ENCODE assay signal across 37 cellular contexts in the genomic region with DNA sequence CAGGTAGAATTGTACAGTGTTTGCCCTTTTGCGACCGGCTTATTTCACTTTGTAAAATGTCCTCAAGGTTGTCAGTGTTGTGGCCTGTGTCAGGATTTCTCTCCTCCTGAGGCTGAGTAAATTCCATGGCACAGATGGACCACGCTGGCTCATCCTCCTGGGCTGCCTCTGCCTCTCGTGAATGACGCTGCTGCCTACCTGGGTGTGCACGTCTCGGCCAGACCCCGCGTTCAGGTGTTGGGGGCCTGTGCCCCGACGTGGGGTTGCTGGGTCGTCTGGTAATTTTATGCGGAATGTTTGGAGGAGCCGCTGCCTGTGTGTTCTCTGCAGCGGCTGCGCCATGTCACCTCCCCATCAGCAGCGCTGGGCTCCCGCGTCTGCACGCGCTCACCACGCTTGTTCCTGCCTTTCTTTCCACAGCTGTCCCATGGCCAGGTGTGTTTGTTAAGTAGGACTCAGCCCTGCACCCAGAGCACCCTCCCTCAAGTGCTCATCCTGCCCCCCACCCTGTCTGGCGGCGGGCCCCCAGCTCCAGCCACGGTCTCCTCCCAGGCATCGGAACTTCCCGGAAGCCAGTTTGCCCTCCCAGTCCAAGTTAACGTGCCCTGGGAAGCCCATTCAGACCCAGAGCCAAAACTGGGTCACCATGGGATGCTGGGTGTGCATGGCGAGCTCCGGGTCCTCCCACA. TPM values are rescaled to one million over a fixed set of nuclear protein-coding genes. Genes with fewer than 3 reads are reported as not detected.
"Had no signal": no experiment of that assay in that cellular context is flagged by ENCODE, and none has a peak within 500 bp of the region (broad histone marks: within the 10 kb centered on the region; RNA-seq: fewer than 3 reads in every experiment).

No MANE protein-coding gene starts in this region.

- FAIRE-seq: astrocyte, TTC549 had no signal

- H3K27me3 ChIP-seq: body of pancreas, brain microvascular endothelial cell had no signal

- H3K9me3 ChIP-seq: adrenal gland, body of pancreas, breast epithelium had no signal

- H3K36me3 ChIP-seq: adrenal gland, brain microvascular endothelial cell, breast epithelium had no signal

- H3K4me1 ChIP-seq: adrenal gland, body of pancreas, breast epithelium had no signal

- H3K27ac ChIP-seq: adrenal gland, body of pancreas, brain microvascular endothelial cell, breast epithelium, VCaP had no signal

- DNase-seq: activated B cell treated with CpG ODN at 0.5 μM for 24 hours; activated CD4-positive, alpha-beta memory T cell treated with anti-CD3 and anti-CD28 coated beads for 36 hours; activated CD4-positive, alpha-beta T cell treated with anti-CD3 and anti-CD28 coated beads for 4 hours; activated CD4-positive, alpha-beta T cell treated with anti-CD3 and anti-CD28 coated beads, Interleukin-2, amount 10 ng/mL, durations not matched to agents 24 days and 14 days; activated CD4-positive, alpha-beta T cell treated with anti-CD3 and anti-CD28 coated beads, Interleukin-2, amount 50 U/mL, for 1 hour; activated CD4-positive, alpha-beta T cell treated with anti-CD3 and anti-CD28 coated beads, Interleukin-2, amount 50 U/mL, for 4 hours; activated CD4-positive, CD25-positive, alpha-beta regulatory T cell treated with anti-CD3 and anti-CD28 coated beads, Interleukin-2, amount 50 U/mL, for 72 hours; activated CD8-positive, alpha-beta memory T cell treated with anti-CD3 and anti-CD28 coated beads, Interleukin-2, amount 50 U/mL, for 4 hours; activated CD8-positive, alpha-beta T cell treated with anti-CD3 and anti-CD28 coated beads for 36 hours; activated effector memory CD4-positive, alpha-beta T cell treated with anti-CD3 and anti-CD28 coated beads, Interleukin-2, amount 50 U/mL, for 16 hours; activated gamma-delta T cell treated with Interleukin-2 at 50 U/mL for 16 hours; activated naive CD4-positive, alpha-beta T cell; activated naive CD4-positive, alpha-beta T cell treated with anti-CD3 and anti-CD28 coated beads for 36 hours; activated naive CD4-positive, alpha-beta T cell treated with anti-CD3 and anti-CD28 coated beads, Interleukin-2, amount 50 U/mL, for 16 hours; activated naive CD8-positive, alpha-beta T cell treated with anti-CD3 and anti-CD28 coated beads for 36 hours; activated T-cell treated with anti-CD3 and anti-CD28 coated beads for 4 hours; activated T-cell treated with anti-CD3 and anti-CD28 coated beads, Interleukin-2, amount 50 U/mL, for 1 hour; activated T-cell treated with anti-CD3 and anti-CD28 coated beads, Interleukin-2, amount 50 U/mL, for 4 hours; activated T-cell treated with anti-CD3 and anti-CD28 coated beads, Interleukin-2, amount 50 U/mL, for 72 hours; adrenal gland; amniotic stem cell; aorta; body of pancreas; brain microvascular endothelial cell; central memory CD4-positive, alpha-beta T cell; T-cell; T-helper 17 cell had no signal

- H3K4me3 ChIP-seq: adrenal gland, body of pancreas, breast epithelium had no signal

- ATAC-seq: activated CD8-positive, alpha-beta T cell treated with anti-CD3 and anti-CD28 coated beads for 36 hours; activated naive CD4-positive, alpha-beta T cell treated with anti-CD3 and anti-CD28 coated beads, Interleukin-2, amount 50 U/mL, for 72 hours; activated T-cell treated with anti-CD3 and anti-CD28 coated beads, Interleukin-2, amount 50 U/mL, for 4 hours; activated T-cell treated with anti-CD3 and anti-CD28 coated beads, Interleukin-2, amount 50 U/mL, for 72 hours; activated T-helper 17 cell treated with anti-CD3 and anti-CD28 coated beads, Interleukin-2, amount 50 U/mL, for 72 hours; body of pancreas; T-cell; T-helper 17 cell had no signal

RNA-seq across cellular contexts. Expression of a gene that starts 36.1 kb away (rescaled TPM):
- total RNA-seq: activated B cell treated with CpG ODN at 0.5 μM for 24 hours; activated CD4-positive, alpha-beta memory T cell treated with anti-CD3 and anti-CD28 coated beads for 36 hours; activated CD4-positive, alpha-beta T cell treated with anti-CD3 and anti-CD28 coated beads, Interleukin-2, amount 10 ng/mL, durations not matched to agents 24 days and 14 days; activated CD8-positive, alpha-beta memory T cell treated with anti-CD3 and anti-CD28 coated beads for 36 hours; activated CD8-positive, alpha-beta T cell treated with anti-CD3 and anti-CD28 coated beads for 36 hours; activated naive CD4-positive, alpha-beta T cell treated with anti-CD3 and anti-CD28 coated beads for 36 hours; activated naive CD4-positive, alpha-beta T cell treated with anti-CD3 and anti-CD28 coated beads, Interleukin-2, amount 50 U/mL, for 72 hours; activated naive CD8-positive, alpha-beta T cell treated with anti-CD3 and anti-CD28 coated beads for 36 hours; activated T-cell treated with anti-CD3 and anti-CD28 coated beads, Interleukin-2, amount 50 U/mL, for 4 hours; activated T-cell treated with anti-CD3 and anti-CD28 coated beads, Interleukin-2, amount 50 U/mL, for 72 hours; activated T-helper 1 cell treated with anti-CD3 and anti-CD28 coated beads, Interleukin-12 subunit alpha, Interleukin-12 subunit beta, Interleukin-2, Interleukin-4 antibody, amounts not matched to agents 30 ng/mL and 10 ng/mL and 1 ng/mL, durations not matched to agents 14 hours and 24 hours and 36 hours; activated T-helper 17 cell treated with anti-CD3 and anti-CD28 coated beads, Interleukin-2, amount 50 U/mL, for 72 hours; aorta; body of pancreas; breast epithelium; T-cell; T-helper 1 cell treated with Interleukin-12 subunit alpha and Interleukin-12 subunit beta and Interleukin-4 antibody, amounts not matched to agents 30 ng/mL and 1 ng/mL, for 36 hours; T-helper 17 cell; T-helper 2 cell treated with Interferon-gamma antibody and Interleukin-4, amounts not matched to agents 100 ng/mL and 5 ng/mL, for 36 hours had no signal
- polyA plus RNA-seq: aorta had no signal
